ENCODE assay signal across 16 cellular contexts in genomic region chr6:151699719-151700118, GRCh38.
A peak's percentile ranks its signal among the peaks of the same experiment; 100 is the strongest.
DNase-seq lines count a peak whose midpoint lies in the region; ATAC-seq and TF ChIP-seq lines count a peak whose summit lies in the region.
"Had no signal": no experiment of that assay in that cellular context is flagged by ENCODE, and none has a peak within 500 bp of the region (broad histone marks: within the 10 kb centered on the region; RNA-seq: fewer than 3 reads in every experiment).

No MANE protein-coding gene starts in this region.

- 48 to 81% methylated on average over 4 of the region's 4 CpGs for whole genome bisulfite sequencing in lung, 2 donors

- DNase-seq in Right ventricle myocardium inferior (ENCODE audit: missing footprints) (no peak), cardiac septum (ENCODE audit: low spot score) (no peak), left cardiac atrium (no peak), lung (ENCODE audit: low spot score) (no peak), uterus (peak; percentile 53 to 75), NCI-H526 treated with DMSO at 0.1 percent for 48 hours (lab: John Stamatoyannopoulos, UW) (no peak), head of caudate nucleus (no peak), COLO668 (lab: John Stamatoyannopoulos, UW; ENCODE audit: unreplicated experiment) (no peak)
- DNase-seq: 8988T; CD4-positive, alpha-beta memory T cell; DMS79; NCI-H1105 treated with DMSO at 0.1 percent for 48 hours; NCI-H187; NCI-H345; NCI-H69 had no signal

- TF ChIP-seq CTCF in lung (IDR thresholded peaks at IDR 0.05; ENCODE audit: control extremely low read depth, extremely low read depth) (no peak), uterus (IDR thresholded peaks at IDR 0.05) (no peak)

- ATAC-seq in Right ventricle myocardium inferior (peak; percentile 76), left cardiac atrium (peak; percentile 21 to 46), lung (ENCODE audit: insufficient read depth, low FRiP score) (peak; percentile 34)

- H3K9me3 ChIP-seq in lung (ENCODE audit: control insufficient read depth in 2 of 2, insufficient read depth in 1 of 2, low read length in 1 of 2), result no peaks in the 10 kb centered on the region
- H3K9me3 ChIP-seq in uterus, result no peaks in the 10 kb centered on the region
- H3K9me3 ChIP-seq: HAP-1 had no signal

- intact Hi-C loops in Right ventricle myocardium inferior (cut with DNase I) (no loop called here), cardiac septum (cut with DNase I) (no loop called here), left cardiac atrium (cut with DNase I) (no loop called here), uterus (cut with DNase I; ENCODE audit: low total_unique reads) (no loop called here), head of caudate nucleus (cut with DNase I) (no loop called here)

- no peak for TF ChIP-seq POLR2A in uterus (IDR thresholded peaks at IDR 0.05)

- H3K27ac ChIP-seq in lung (ENCODE audit: low read depth in 1 of 2, low read length in 1 of 2) (no peak overlapping the region), uterus (peak overlapping the region; percentile 65 to 71)

- no peaks in the 10 kb centered on the region for H3K36me3 ChIP-seq in lung (ENCODE audit: control insufficient read depth in 2 of 2, insufficient read depth in 2 of 2, low read length in 2 of 2)
- no peaks in the 10 kb centered on the region for H3K36me3 ChIP-seq in uterus
- H3K36me3 ChIP-seq: HAP-1 had no signal

- H3K4me3 ChIP-seq in lung, result no peak overlapping the region
- no peak overlapping the region for H3K4me3 ChIP-seq in uterus
- H3K4me3 ChIP-seq: HAP-1 had no signal

- H3K27me3 ChIP-seq in lung (ENCODE audit: control insufficient read depth, insufficient read depth) (no peaks in the 10 kb centered on the region), uterus (no peaks in the 10 kb centered on the region)

- H3K4me1 ChIP-seq in lung (ENCODE audit: control insufficient read depth in 2 of 2, insufficient read depth in 2 of 2, low read length in 2 of 2) (peaks cover 0 to 2% of the 10 kb centered on the region in 2 donors), uterus (peaks cover 0 to 14% of the 10 kb centered on the region in 2 donors)
- H3K4me1 ChIP-seq: HAP-1 had no signal

Comparison
In these comparisons a context has a peak if more than half of its experiments do, and no peak if none do; other contexts are left out.
1. DNase-seq: peak in uterus (2 of 2); none in Right ventricle myocardium inferior (single experiment), cardiac septum (single experiment), left cardiac atrium (single experiment), lung (single experiment), NCI-H526 treated with DMSO at 0.1 percent for 48 hours (single experiment), head of caudate nucleus (0 of 42) and COLO668 (single experiment).
2. H3K27ac ChIP-seq: peak in uterus (2 of 2); none in lung (0 of 2).
3. Peak in every context shown above with its lines, with median percentiles within 50 percentile points of each other: ATAC-seq.